Comparison of ENCODE assay signal across 19 cellular contexts in the genomic region with DNA sequence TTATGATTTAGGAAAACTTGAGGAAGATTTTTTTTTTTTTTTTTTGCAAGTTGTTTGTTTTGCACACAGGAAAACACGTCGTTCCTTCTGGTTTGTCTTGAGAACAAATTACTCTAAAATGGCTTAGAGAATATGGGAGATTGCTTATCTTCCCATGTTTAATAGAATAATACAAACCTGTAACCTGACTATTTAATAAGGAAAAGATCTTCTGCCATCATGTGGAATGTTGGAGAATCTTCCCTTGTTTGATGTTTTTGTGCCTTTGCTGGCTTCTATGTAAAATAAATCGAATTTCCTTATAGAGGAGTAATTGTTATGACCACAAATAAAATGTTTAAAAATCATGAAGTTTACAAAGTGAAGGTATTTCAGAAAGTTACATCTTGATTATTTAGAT.
DNase-seq lines count a peak whose midpoint lies in the region; ATAC-seq and TF ChIP-seq lines count a peak whose summit lies in the region.
"Had no signal": no experiment of that assay in that cellular context is flagged by ENCODE, and none has a peak within 500 bp of the region (broad histone marks: within the 10 kb centered on the region; RNA-seq: fewer than 3 reads in every experiment).

No MANE protein-coding gene starts in this region.

- H3K27ac ChIP-seq in prostate gland = no peak overlapping the region
- H3K27ac ChIP-seq in sigmoid colon = no peak overlapping the region
- H3K27ac ChIP-seq: BLaER1 had no signal

- intact Hi-C loops in prostate gland (cut with DNase I) (no loop called here), sigmoid colon (cut with DNase I) (no loop called here), lower leg skin (cut with DNase I; ENCODE audit: low total_unique reads) (loop anchor here (10.0 kb wide), 1 partner anchor 819 kb away; a partner anchor contains a TSS)

- WGBS in prostate gland = 15% methylated on average over 3 of the region's 3 CpGs
- 24 to 48% methylated on average over 3 of the region's 3 CpGs for WGBS in sigmoid colon, 2 donors
- 26 to 31% methylated on average over 3 of the region's 3 CpGs for WGBS in lower leg skin, 2 donors

- in situ Hi-C loops in GM13976 (cut with MboI; ENCODE audit: low sequenced_read_pairs, unreplicated experiment) = no loop called here

- no peak for TF ChIP-seq EP300 in sigmoid colon (IDR thresholded peaks at IDR 0.05)

- ATAC-seq in GM18511 (IDR thresholded peaks at IDR 0.05; ENCODE audit: unreplicated experiment) = no peak
- ATAC-seq: activated T-helper 17 cell treated with anti-CD3 and anti-CD28 coated beads, Interleukin-2, amount 50 U/mL, for 72 hours; stimulated activated memory B cell treated with anti-CD40 and anti-IgM and Interleukin-4, amounts not matched to agents 10 μg/mL and 1 μg/mL and 100 μg/mL, for 72 hours had no signal

- no peak for TF ChIP-seq POLR2A in prostate gland (IDR thresholded peaks at IDR 0.05)
- TF ChIP-seq POLR2A in sigmoid colon (IDR thresholded peaks at IDR 0.05) = no peak
- TF ChIP-seq POLR2A in lower leg skin (IDR thresholded peaks at IDR 0.05) = no peak

- H3K9me3 ChIP-seq in prostate gland (no peaks in the 10 kb centered on the region), sigmoid colon (no peaks in the 10 kb centered on the region)
- H3K9me3 ChIP-seq: BLaER1 had no signal

- H3K36me3 ChIP-seq in prostate gland (no peaks in the 10 kb centered on the region), sigmoid colon (no peaks in the 10 kb centered on the region)
- H3K36me3 ChIP-seq: BLaER1 had no signal

- peak; percentile 25 for TF ChIP-seq CTCF in epithelial cell of proximal tubule (conservative IDR thresholded peaks at IDR 0.05; ENCODE audit: low read depth, low read length)
- peak in 3 of 4 experiments; percentile 12 to 56 (median 55) for TF ChIP-seq CTCF in prostate gland (IDR thresholded peaks at IDR 0.05)
- no peak for TF ChIP-seq CTCF in sigmoid colon (IDR thresholded peaks at IDR 0.05)
- no peak for TF ChIP-seq CTCF in GM13976 (IDR thresholded peaks at IDR 0.05; ENCODE audit: borderline replicate concordance, control extremely low read depth, extremely low read depth, insufficient read depth, missing control alignments)
- no peak for TF ChIP-seq CTCF in lower leg skin (IDR thresholded peaks at IDR 0.05)

- H3K4me1 ChIP-seq in prostate gland (replicated peaks) (no peaks in the 10 kb centered on the region), sigmoid colon (no peaks in the 10 kb centered on the region)
- H3K4me1 ChIP-seq: BLaER1 had no signal

- DNase-seq in Daoy (ENCODE audit: low read depth) (peak; percentile 5), RPMI7951 (ENCODE audit: low read depth) (peak; percentile 5), epithelial cell of proximal tubule (ENCODE audit: low read depth) (no peak), prostate gland (ENCODE audit: low spot score) (no peak), sigmoid colon (no peak), GM13976 (ENCODE audit: low spot score) (no peak), lower leg skin (ENCODE audit: low spot score in 2 of 2) (no peak)
- DNase-seq: activated CD4-positive, alpha-beta memory T cell treated with anti-CD3 and anti-CD28 coated beads for 36 hours; foreskin fibroblast; KBM-7; NCI-H187; NCI-H748 treated with DMSO at 0.1 percent for 48 hours; retina; SHP77; stimulated activated CD4-positive, alpha-beta T cell treated with anti-CD3 and anti-CD28 coated beads, Interleukin-4, amount 100 ng/mL, for 4 hours had no signal

- H3K4me3 ChIP-seq in epithelial cell of proximal tubule (ENCODE audit: low read depth, low read length) (no peak overlapping the region), prostate gland (no peak overlapping the region), sigmoid colon (no peak overlapping the region), lower leg skin (ENCODE audit: low read depth, poor library complexity, severe bottlenecking) (no peak overlapping the region)
- H3K4me3 ChIP-seq: BLaER1 had no signal

- H3K27me3 ChIP-seq in prostate gland (replicated peaks; ENCODE audit: insufficient read depth) (no peaks in the 10 kb centered on the region), sigmoid colon (no peaks in the 10 kb centered on the region)
- H3K27me3 ChIP-seq: BLaER1 had no signal

Comparison
In these comparisons a context has a peak if more than half of its experiments do, and no peak if none do; other contexts are left out.
1. DNase-seq: peak in Daoy (single experiment) and RPMI7951 (single experiment); none in epithelial cell of proximal tubule (single experiment), prostate gland (single experiment), sigmoid colon (single experiment), GM13976 (single experiment) and lower leg skin (0 of 2).
2. CTCF ChIP-seq: peak in epithelial cell of proximal tubule (single experiment) and prostate gland (3 of 4); none in sigmoid colon (0 of 4), GM13976 (single experiment) and lower leg skin (0 of 3).